11 cellular contexts compared by ENCODE assay signal in genomic region chr19:48961051-48961649, GRCh38. TPM values are rescaled to one million over a fixed set of nuclear protein-coding genes. Genes with fewer than 3 reads are reported as not detected.
DNase-seq lines count a peak whose midpoint lies in the region; ATAC-seq and TF ChIP-seq lines count a peak whose summit lies in the region.
"Had no signal": no experiment of that assay in that cellular context is flagged by ENCODE, and none has a peak within 500 bp of the region (broad histone marks: within the 10 kb centered on the region; RNA-seq: fewer than 3 reads in every experiment).

No MANE protein-coding gene starts in this region.

- no peaks in the 10 kb centered on the region for H3K9me3 ChIP-seq in CD8-positive, alpha-beta T cell (ENCODE audit: low read length)
- H3K9me3 ChIP-seq in colonic mucosa (no peaks in the 10 kb centered on the region), neuronal stem cell (replicated peaks in 1 of 2; ENCODE audit: control insufficient read depth in 2 of 2, insufficient read depth in 1 of 2, low read depth in 1 of 2, low read length in 2 of 2) (peaks cover 0 to under 1% of the 10 kb centered on the region in 2 donors)
- H3K9me3 ChIP-seq: SJCRH30 had no signal

- peak overlapping the region; percentile 81 for H2BK120ac ChIP-seq in neuronal stem cell (ENCODE audit: low read depth, low read length)

- POLR2A ChIA-PET in CD8-positive, alpha-beta T cell (lab: Charles Lee), result interaction anchor here (1.0 to 1.5 kb wide), 3 partner anchors 8 to 60 kb away, joined by 3 to 9 read pairs (median 4); partner anchors contain the start of genes GYS1 and RUVBL2

- no peak overlapping the region for H2BK15ac ChIP-seq in neuronal stem cell (ENCODE audit: low read length)

- no peak overlapping the region for H3K4me3 Mint-ChIP-seq in CD8-positive, alpha-beta T cell
- peak overlapping the region in 3 of 4 donors; percentile 41 to 65 (median 50) for H3K4me3 Mint-ChIP-seq in IgD-negative memory B cell

- H3K18ac ChIP-seq in neuronal stem cell (ENCODE audit: low read length), result no peak overlapping the region

- no peaks in the 10 kb centered on the region for H3K9me3 Mint-ChIP-seq in CD8-positive, alpha-beta T cell
- H3K9me3 Mint-ChIP-seq in IgD-negative memory B cell, result no peaks in the 10 kb centered on the region

- H2BK12ac ChIP-seq in neuronal stem cell (ENCODE audit: low read length), result peak overlapping the region; percentile 16

- no peak overlapping the region for H3K4me2 ChIP-seq in neuronal stem cell (ENCODE audit: insufficient read depth, low read length, poor library complexity, severe bottlenecking)

- H3K9ac ChIP-seq in colonic mucosa (ENCODE audit: low read depth in 2 of 2, low read length in 2 of 2) (peak overlapping the region; percentile 29 to 93), neuronal stem cell (ENCODE audit: low read depth, low read length, poor library complexity) (peak overlapping the region; percentile 63)

- CTCF ChIA-PET in CD8-positive, alpha-beta T cell (lab: Charles Lee), result interaction anchor here (0.6 to 1.5 kb wide), 3 partner anchors 10 to 720 kb away, joined by 3 to 13 read pairs (median 6); no protein-coding TSS in a partner anchor

- no CpG with 5 or more reads among the region's 19 CpGs for WGBS in neuronal stem cell (ENCODE audit: extremely low coverage in 2 of 2, insufficient read length in 2 of 2, insufficient replicate concordance in 1 of 2), 2 donors

- TF ChIP-seq CTCF in CD8-positive, alpha-beta T cell (IDR thresholded peaks at IDR 0.05), result no peak
- no peak for TF ChIP-seq CTCF in colonic mucosa (IDR thresholded peaks at IDR 0.05)

- peaks cover 29% of the 10 kb centered on the region for H3K36me3 Mint-ChIP-seq in CD8-positive, alpha-beta T cell
- peaks cover 3% of the 10 kb centered on the region for H3K36me3 Mint-ChIP-seq in IgD-negative memory B cell

- H3K27ac ChIP-seq in CD8-positive, alpha-beta T cell (ENCODE audit: low read depth, low read length), result no peak overlapping the region
- H3K27ac ChIP-seq in colonic mucosa (peak overlapping the region; percentile 76), neuronal stem cell (replicated peaks; ENCODE audit: low read length) (no peak overlapping the region)
- H3K27ac ChIP-seq: SJCRH30 had no signal

- no peak for DNase-seq in CD8-positive, alpha-beta T cell
- DNase-seq in colonic mucosa, result no peak
- DNase-seq in neuronal stem cell (ENCODE audit: low spot score), result no peak
- no peak for DNase-seq in UCSD-AML1 (lab: John Stamatoyannopoulos, UW; ENCODE audit: unreplicated experiment)
- no peak for DNase-seq in C1 segment of cervical spinal cord (lab: John Stamatoyannopoulos, UW)
- DNase-seq: EL, SJCRH30 had no signal

- H3K27me3 ChIP-seq in CD8-positive, alpha-beta T cell (ENCODE audit: insufficient read depth, low read length), result no peaks in the 10 kb centered on the region
- H3K27me3 ChIP-seq in colonic mucosa (no peaks in the 10 kb centered on the region), neuronal stem cell (ENCODE audit: control insufficient read depth in 3 of 3, insufficient read depth in 3 of 3, low read depth in 1 of 3, low read length in 3 of 3) (no peaks in the 10 kb centered on the region)
- H3K27me3 ChIP-seq: SJCRH30 had no signal

- no peak overlapping the region for H3K4me3 ChIP-seq in CD8-positive, alpha-beta T cell (ENCODE audit: low read depth, low read length)
- H3K4me3 ChIP-seq in colonic mucosa (no peak overlapping the region), neuronal stem cell (ENCODE audit: low read length in 2 of 2) (no peak overlapping the region)
- H3K4me3 ChIP-seq: SJCRH30 had no signal

- H3K4ac ChIP-seq in neuronal stem cell (ENCODE audit: low read length), result no peak overlapping the region

- H2BK5ac ChIP-seq in neuronal stem cell (ENCODE audit: low read length), result peak overlapping the region; percentile 70

- ATAC-seq in CD8-positive, alpha-beta T cell, result no peak
- no peak for ATAC-seq in HG03469 (IDR thresholded peaks at IDR 0.05; ENCODE audit: unreplicated experiment)
- no peak for ATAC-seq in GM21423 (IDR thresholded peaks at IDR 0.05; ENCODE audit: unreplicated experiment)

- peaks cover 66% of the 10 kb centered on the region for H3K4me1 Mint-ChIP-seq in CD8-positive, alpha-beta T cell (ENCODE audit: low read depth)
- peaks cover 20 to 36% (median 32%) of the 10 kb centered on the region in 3 donors for H3K4me1 Mint-ChIP-seq in IgD-negative memory B cell

- no peaks in the 10 kb centered on the region for H3K27me3 Mint-ChIP-seq in CD8-positive, alpha-beta T cell (ENCODE audit: low read depth)
- H3K27me3 Mint-ChIP-seq in IgD-negative memory B cell, result no peaks in the 10 kb centered on the region

- no peak overlapping the region for H3K14ac ChIP-seq in neuronal stem cell (ENCODE audit: low read length)

- peaks cover 49% of the 10 kb centered on the region for H3K4me1 ChIP-seq in CD8-positive, alpha-beta T cell (ENCODE audit: insufficient read depth, low read length)
- no peaks in the 10 kb centered on the region for H3K4me1 ChIP-seq in colonic mucosa
- H3K4me1 ChIP-seq in neuronal stem cell (ENCODE audit: control insufficient read depth in 2 of 2, insufficient read depth in 1 of 2, low read depth in 1 of 2, low read length in 2 of 2), result peaks cover 14 to 23% of the 10 kb centered on the region in 2 donors

- no peak overlapping the region for H4K8ac ChIP-seq in neuronal stem cell (ENCODE audit: low read depth, low read length)

- intact Hi-C loops in CD8-positive, alpha-beta T cell (cut with DNase I, micrococcal nuclease), result loop anchor here in 1 of 2 experiments (10.0 kb wide), 1 partner anchor 316 kb away; the partner anchor contains the start of gene CA11
- intact Hi-C loops in colonic mucosa (cut with DNase I), result loop anchor here (10.0 kb wide), 1 partner anchor 86 kb away; the partner anchor contains the start of gene PPP1R15A

- H3K79me1 ChIP-seq in neuronal stem cell (ENCODE audit: low read depth, low read length), result peaks cover 7% of the 10 kb centered on the region

- H2AK5ac ChIP-seq in neuronal stem cell (ENCODE audit: low read depth, low read length), result no peak overlapping the region

- H3K23ac ChIP-seq in neuronal stem cell (ENCODE audit: low read depth, low read length, poor library complexity), result peak overlapping the region; percentile 22

- peaks cover 3% of the 10 kb centered on the region for H3K36me3 ChIP-seq in CD8-positive, alpha-beta T cell (ENCODE audit: insufficient read depth, low read length)
- no peaks in the 10 kb centered on the region for H3K36me3 ChIP-seq in colonic mucosa
- peaks cover 8 to 41% of the 10 kb centered on the region in 2 donors for H3K36me3 ChIP-seq in neuronal stem cell (replicated peaks in 1 of 2; ENCODE audit: control insufficient read depth in 2 of 2, insufficient read depth in 2 of 2, low read length in 2 of 2)

- H2AFZ ChIP-seq in neuronal stem cell (ENCODE audit: low read length), result no peak overlapping the region

- H3K27ac Mint-ChIP-seq in CD8-positive, alpha-beta T cell, result peak overlapping the region; percentile 64
- peak overlapping the region in 1 of 3 donors; percentile 95 for H3K27ac Mint-ChIP-seq in IgD-negative memory B cell

- no peak overlapping the region for H4K91ac ChIP-seq in neuronal stem cell (ENCODE audit: low read depth, low read length, poor library complexity)

RNA-seq across cellular contexts. Expression of gene FTL, which starts 4.0 kb away (rescaled TPM):
- total RNA-seq in CD8-positive, alpha-beta T cell, result 100 to 1,000 TPM; 665 to 668 TPM
- 7,236 TPM for polyA plus RNA-seq in IgD-negative memory B cell
- 1,000 to 10,000 TPM; 1,463 to 1,600 TPM for total RNA-seq in colonic mucosa
- 2,949 TPM for polyA plus RNA-seq in neuronal stem cell (2013, experiment 1 of 2)
- 2,579 TPM for polyA plus RNA-seq in neuronal stem cell (2013, experiment 2 of 2)

RNA-seq across cellular contexts. Expression of gene BAX, which starts 6.5 kb away (rescaled TPM):
- 10 to 100 TPM; 55.7 to 57.4 TPM for total RNA-seq in CD8-positive, alpha-beta T cell
- 101 TPM for polyA plus RNA-seq in IgD-negative memory B cell
- 100 to 1,000 TPM; 144 to 223 TPM for total RNA-seq in colonic mucosa
- polyA plus RNA-seq in neuronal stem cell (2013, experiment 1 of 2), result 66.4 TPM
- polyA plus RNA-seq in neuronal stem cell (2013, experiment 2 of 2), result 63.3 TPM

RNA-seq across cellular contexts. Expression of gene DHDH, which starts 27.7 kb away (rescaled TPM):
- 1 to 10 TPM in 1 of 2 experiments, under 1 TPM in 1; 0.68 to 1.0 TPM for total RNA-seq in CD8-positive, alpha-beta T cell
- polyA plus RNA-seq in IgD-negative memory B cell, result 0.39 TPM
- total RNA-seq in colonic mucosa, result 1 to 10 TPM in 1 of 2 donors, not detected in 1; 1.5 TPM
- polyA plus RNA-seq in neuronal stem cell (2013, experiment 1 of 2), result 0.81 TPM
- 0.93 TPM for polyA plus RNA-seq in neuronal stem cell (2013, experiment 2 of 2)
- total RNA-seq: omental fat pad, SJCRH30 had no signal

RNA-seq across cellular contexts. Expression of gene GYS1, which starts 32.0 kb away (rescaled TPM):
- total RNA-seq in CD8-positive, alpha-beta T cell, result 10 to 100 TPM in 1 of 2 experiments, 1 to 10 TPM in 1; 9.5 to 11.9 TPM
- 26.4 TPM for polyA plus RNA-seq in IgD-negative memory B cell
- 10 to 100 TPM; 48.8 to 54.7 TPM for total RNA-seq in colonic mucosa
- 17.7 TPM for polyA plus RNA-seq in neuronal stem cell (2013, experiment 1 of 2)
- 16.4 TPM for polyA plus RNA-seq in neuronal stem cell (2013, experiment 2 of 2)

RNA-seq across cellular contexts. Expression of gene RUVBL2, which starts 32.5 kb away (rescaled TPM):
- 10 to 100 TPM; 10.5 to 11.5 TPM for total RNA-seq in CD8-positive, alpha-beta T cell
- 65.7 TPM for polyA plus RNA-seq in IgD-negative memory B cell
- total RNA-seq in colonic mucosa, result 100 to 1,000 TPM in 1 of 2 donors, 10 to 100 TPM in 1; 54.1 to 151 TPM
- polyA plus RNA-seq in neuronal stem cell (2013, experiment 1 of 2), result 76.7 TPM
- 72.0 TPM for polyA plus RNA-seq in neuronal stem cell (2013, experiment 2 of 2)
